ENCODE assay signal across 2 cellular contexts in the genomic region with DNA sequence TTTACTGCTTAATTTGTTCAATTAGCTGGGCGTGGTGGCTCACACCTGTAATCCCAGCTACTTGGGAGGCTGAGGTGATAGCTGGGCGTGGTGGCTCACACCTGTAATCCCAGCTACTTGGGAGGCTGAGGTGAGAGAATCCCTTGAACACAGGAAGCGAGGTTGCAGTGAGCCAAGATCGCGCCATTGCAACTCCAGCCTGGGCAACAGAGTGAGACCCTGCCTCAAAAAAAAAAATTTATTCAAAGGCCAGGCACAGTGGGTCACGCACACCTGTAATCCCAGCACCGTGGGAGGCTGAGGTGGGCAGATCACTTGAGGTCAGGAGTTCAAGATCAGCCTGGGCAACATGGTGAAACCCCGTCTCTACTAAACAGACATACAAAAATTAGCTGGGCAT. TPM values are rescaled to one million over a fixed set of nuclear protein-coding genes. Genes with fewer than 3 reads are reported as not detected.
"Had no signal": no experiment of that assay in that cellular context is flagged by ENCODE, and none has a peak within 500 bp of the region (broad histone marks: within the 10 kb centered on the region; RNA-seq: fewer than 3 reads in every experiment).

No MANE protein-coding gene starts in this region.

RNA-seq across cellular contexts. Expression of gene NPR1, which starts 9.8 kb away (rescaled TPM):
- polyA plus RNA-seq: immature natural killer cell had no signal

RNA-seq across cellular contexts. Expression of gene S100A1, which starts 40.4 kb away (rescaled TPM):
- total RNA-seq: vagina had no signal
- polyA plus RNA-seq: immature natural killer cell had no signal
